8 cellular contexts compared by ENCODE assay signal in genomic region chr1:235504122-235504493, GRCh38. TPM values are rescaled to one million over a fixed set of nuclear protein-coding genes. Genes with fewer than 3 reads are reported as not detected.
DNase-seq lines count a peak whose midpoint lies in the region; ATAC-seq, FAIRE-seq and TF ChIP-seq lines count a peak whose summit lies in the region.

B3GALNT2 (minus strand) TSS chr1:235504452; CDS start chr1:235504252, 200 bp downstream.

- H3K36me3 Mint-ChIP-seq in CD4-positive, CD25-positive, alpha-beta regulatory T cell = no peaks in the 10 kb centered on the region
- H3K36me3 Mint-ChIP-seq in immature natural killer cell = peaks cover 0 to 3% (median 0%) of the 10 kb centered on the region in 3 donors

- no peaks in the 10 kb centered on the region for H3K27me3 Mint-ChIP-seq in CD4-positive, CD25-positive, alpha-beta regulatory T cell
- H3K27me3 Mint-ChIP-seq in immature natural killer cell (ENCODE audit: low read depth in 3 of 3) = peaks cover 8 to 15% (median 13%) of the 10 kb centered on the region in 3 donors

- no peaks in the 10 kb centered on the region for H3K9me3 Mint-ChIP-seq in CD4-positive, CD25-positive, alpha-beta regulatory T cell
- H3K9me3 Mint-ChIP-seq in immature natural killer cell = no peaks in the 10 kb centered on the region

- H3K27ac Mint-ChIP-seq in CD4-positive, CD25-positive, alpha-beta regulatory T cell = peak within 1 kb of the TSS; percentile 97 to 98 (median 98)
- peak within 1 kb of the TSS; percentile 89 to 98 (median 96) for H3K27ac Mint-ChIP-seq in immature natural killer cell

- peak within 1 kb of the TSS; percentile 84 for H3K4me3 ChIP-seq in CD4-positive, CD25-positive, alpha-beta regulatory T cell (ENCODE audit: low read depth, low read length)
- H3K4me3 ChIP-seq in ascending aorta = peak within 1 kb of the TSS; percentile 75 to 94

- H3K4me3 Mint-ChIP-seq in CD4-positive, CD25-positive, alpha-beta regulatory T cell = peak within 1 kb of the TSS; percentile 91 to 96 (median 96)
- peak within 1 kb of the TSS; percentile 91 to 97 (median 95) for H3K4me3 Mint-ChIP-seq in immature natural killer cell

- H3K27ac ChIP-seq in CD4-positive, CD25-positive, alpha-beta regulatory T cell (ENCODE audit: insufficient read depth, low read length, poor library complexity, severe bottlenecking) = peak within 1 kb of the TSS; percentile 94
- peak within 1 kb of the TSS; percentile 98 to 99 for H3K27ac ChIP-seq in ascending aorta

- H3K27me3 ChIP-seq in CD4-positive, CD25-positive, alpha-beta regulatory T cell (ENCODE audit: control insufficient read depth, insufficient read depth, low read length) = no peaks in the 10 kb centered on the region
- H3K27me3 ChIP-seq in ascending aorta = no peaks in the 10 kb centered on the region

- intact Hi-C loops in ascending aorta (cut with DNase I) = loop anchor here (1.0 to 10.0 kb wide), 12 partner anchors 137 to 1293 kb away; partner anchors contain the start of genes ARID4B, COA6, ERO1B and GGPS1

- no peak for TF ChIP-seq CTCF in ascending aorta (IDR thresholded peaks at IDR 0.05)

- H3K4me1 ChIP-seq in CD4-positive, CD25-positive, alpha-beta regulatory T cell (ENCODE audit: control insufficient read depth, insufficient read depth, low read length, poor library complexity, severe bottlenecking) = peaks cover 14% of the 10 kb centered on the region
- peaks cover 0 to 20% of the 10 kb centered on the region in 2 donors for H3K4me1 ChIP-seq in ascending aorta

- FAIRE-seq in RCC 7860 (lab: Jason Lieb, UNC) = no peak

- peaks cover 15 to 25% (median 19%) of the 10 kb centered on the region in 4 donors for H3K4me1 Mint-ChIP-seq in CD4-positive, CD25-positive, alpha-beta regulatory T cell
- H3K4me1 Mint-ChIP-seq in immature natural killer cell = peaks cover 17 to 18% of the 10 kb centered on the region in 2 donors

- H3K9me3 ChIP-seq in CD4-positive, CD25-positive, alpha-beta regulatory T cell (ENCODE audit: control insufficient read depth in 2 of 2, low read length in 2 of 2) = no peaks in the 10 kb centered on the region
- no peaks in the 10 kb centered on the region for H3K9me3 ChIP-seq in ascending aorta

- no peak for DNase-seq in CD4-positive, CD25-positive, alpha-beta regulatory T cell
- no peak for DNase-seq in ascending aorta (ENCODE audit: low spot score in 2 of 2)
- no peak for DNase-seq in immature natural killer cell
- DNase-seq in stimulated activated naive CD8-positive, alpha-beta T cell treated with anti-CD3 and anti-CD28 coated beads, Interleukin-15, Interleukin-2, amounts not matched to agents 100 U/mL and 50 U/mL, for 24 hours = no peak
- DNase-seq in RCC 7860 (ENCODE audit: low spot score) = no peak
- DNase-seq in medulla oblongata (ENCODE audit: extremely low spot score) = no peak

- H3K36me3 ChIP-seq in CD4-positive, CD25-positive, alpha-beta regulatory T cell (ENCODE audit: control insufficient read depth, insufficient read depth, low read length) = no peaks in the 10 kb centered on the region
- no peaks in the 10 kb centered on the region for H3K36me3 ChIP-seq in ascending aorta

- peak; percentile 45 to 46 for ATAC-seq in CD4-positive, CD25-positive, alpha-beta regulatory T cell (ENCODE audit: low read depth in 2 of 2)
- ATAC-seq in GM19452 (IDR thresholded peaks at IDR 0.05; ENCODE audit: unreplicated experiment) (peak; percentile 52), HG03520 (IDR thresholded peaks at IDR 0.05; ENCODE audit: unreplicated experiment) (peak; percentile 38)
- peak; percentile 65 for ATAC-seq in stimulated activated naive CD8-positive, alpha-beta T cell treated with anti-CD3 and anti-CD28 coated beads, Interleukin-15, Interleukin-2, amounts not matched to agents 100 U/mL and 50 U/mL, for 24 hours

RNA-seq across cellular contexts. Expression of gene B3GALNT2, which starts in this region (rescaled TPM):
- total RNA-seq in CD4-positive, CD25-positive, alpha-beta regulatory T cell = 6.6 TPM
- polyA plus RNA-seq in CD4-positive, CD25-positive, alpha-beta regulatory T cell = 1 to 10 TPM; 1.5 to 6.3 (median 4.1) TPM
- 54.2 TPM for total RNA-seq in ascending aorta
- 1 to 10 TPM; 4.0 to 5.2 (median 4.9) TPM for polyA plus RNA-seq in immature natural killer cell
